18 cellular contexts compared by ENCODE assay signal in genomic region chr10:61486738-61487396, GRCh38. TPM values are rescaled to one million over a fixed set of nuclear protein-coding genes. Genes with fewer than 3 reads are reported as not detected.
DNase-seq lines count a peak whose midpoint lies in the region; ATAC-seq, FAIRE-seq and TF ChIP-seq lines count a peak whose summit lies in the region.
"Had no signal": no experiment of that assay in that cellular context is flagged by ENCODE, and none has a peak within 500 bp of the region (broad histone marks: within the 10 kb centered on the region; RNA-seq: fewer than 3 reads in every experiment).

No MANE protein-coding gene starts in this region.

- intact Hi-C loops in left lung (cut with DNase I): no loop called here

- no peaks in the 10 kb centered on the region for H3K9me3 ChIP-seq in adipocyte (ENCODE audit: control insufficient read depth, low read length)
- no peaks in the 10 kb centered on the region for H3K9me3 ChIP-seq in left lung
- H3K9me3 ChIP-seq: BLaER1, psoas muscle had no signal

- TF ChIP-seq CTCF in left lung (IDR thresholded peaks at IDR 0.05): no peak

- H3K27me3 ChIP-seq in adipocyte (replicated peaks; ENCODE audit: control insufficient read depth, insufficient read depth, low read length) (no peaks in the 10 kb centered on the region), left lung (no peaks in the 10 kb centered on the region)
- H3K27me3 ChIP-seq: BLaER1 had no signal

- H3K27ac ChIP-seq in left lung: no peak overlapping the region
- H3K27ac ChIP-seq: BLaER1, psoas muscle had no signal

- FAIRE-seq in HTR-8/SVneo (lab: Jason Lieb, UNC): no peak
- FAIRE-seq: G401.6, TTC549 had no signal

- peak; percentile 92 to 93 for DNase-seq in AML-193 (lab: John Stamatoyannopoulos, UW)
- peak; percentile 17 for DNase-seq in KBM-7
- peak; percentile 72 for DNase-seq in adipocyte (ENCODE audit: low read depth)
- DNase-seq in left lung: no peak
- DNase-seq in HTR-8/SVneo (ENCODE audit: insufficient read length, low spot score): no peak
- DNase-seq in NCI-H1105 treated with DMSO at 0.1 percent for 48 hours (lab: John Stamatoyannopoulos, UW): no peak
- DNase-seq: activated CD8-positive, alpha-beta memory T cell treated with anti-CD3 and anti-CD28 coated beads for 24 hours; activated naive CD4-positive, alpha-beta T cell treated with anti-CD3 and anti-CD28 coated beads for 36 hours; cerebellar nuclear complex; NCI-H2227 treated with DMSO at 0.1 percent for 48 hours; psoas muscle; stimulated activated CD4-positive, alpha-beta T cell treated with anti-CD3 and anti-CD28 coated beads, Interleukin-2, amount 100 ng/mL, for 48 hours had no signal

- no peak overlapping the region for H3K9ac ChIP-seq in adipocyte (ENCODE audit: low read length)
- H3K9ac ChIP-seq: BLaER1 had no signal

- no peaks in the 10 kb centered on the region for H3K36me3 ChIP-seq in adipocyte (ENCODE audit: control insufficient read depth, insufficient read depth, low read length, severe bottlenecking)
- no peaks in the 10 kb centered on the region for H3K36me3 ChIP-seq in left lung
- H3K36me3 ChIP-seq: BLaER1 had no signal

- H3K4me1 ChIP-seq in adipocyte (ENCODE audit: control insufficient read depth, insufficient read depth, low read length) (peaks cover 13% of the 10 kb centered on the region), left lung (peaks cover 3 to 6% of the 10 kb centered on the region in 2 donors)
- H3K4me1 ChIP-seq: BLaER1, psoas muscle had no signal

- in situ Hi-C loops in KBM-7 (cut with MboI; ENCODE audit: low pct_unique_long_range_greater_than_20kb, low sequenced_read_pairs): no loop called here

- ATAC-seq in left lung (peak; percentile 91), GM21576 (IDR thresholded peaks at IDR 0.05; ENCODE audit: unreplicated experiment) (no peak), GM19023 (IDR thresholded peaks at IDR 0.05; ENCODE audit: unreplicated experiment) (no peak)
- ATAC-seq: psoas muscle; stimulated activated effector memory CD8-positive, alpha-beta T cell treated with anti-CD3 and anti-CD28 coated beads, Interleukin-12 subunit alpha, Interleukin-12 subunit beta, amount 100 ng/mL, for 72 hours had no signal

- no peak overlapping the region for H3K4me3 ChIP-seq in adipocyte (ENCODE audit: low read length)
- H3K4me3 ChIP-seq in left lung: no peak overlapping the region
- H3K4me3 ChIP-seq: BLaER1, psoas muscle had no signal

RNA-seq across cellular contexts. Expression of gene TMEM26, which starts 33.7 kb away (rescaled TPM):
- 1 to 10 TPM; 1.3 TPM for total RNA-seq in left lung
- total RNA-seq: activated naive CD4-positive, alpha-beta T cell treated with anti-CD3 and anti-CD28 coated beads for 36 hours had no signal

Comparison
In these comparisons a context has a peak if more than half of its experiments do, and no peak if none do; other contexts are left out.
1. DNase-seq: peak in AML-193 (2 of 2), KBM-7 (single experiment) and adipocyte (single experiment); none in left lung (0 of 2), HTR-8/SVneo (single experiment) and NCI-H1105 treated with DMSO at 0.1 percent for 48 hours (single experiment).